ENCODE assay signal across 14 cellular contexts in genomic region chr2:105113616-105114275, GRCh38.
DNase-seq lines count a peak whose midpoint lies in the region; ATAC-seq and TF ChIP-seq lines count a peak whose summit lies in the region.
"Had no signal": no experiment of that assay in that cellular context is flagged by ENCODE, and none has a peak within 500 bp of the region (broad histone marks: within the 10 kb centered on the region; RNA-seq: fewer than 3 reads in every experiment).

No MANE protein-coding gene starts in this region.

- no peaks in the 10 kb centered on the region for H3K36me3 Mint-ChIP-seq in natural killer cell treated with Interleukin-12 subunit alpha and Interleukin-12 subunit beta and Interleukin-15 and Interleukin-18, amount 100 ng/mL, for 72 hours
- H3K36me3 Mint-ChIP-seq: CD4-positive, alpha-beta memory T cell had no signal

- no peak overlapping the region for H3K4me2 ChIP-seq in osteoblast (ENCODE audit: insufficient read depth, low read length)

- H3K4me1 Mint-ChIP-seq in natural killer cell treated with Interleukin-12 subunit alpha and Interleukin-12 subunit beta and Interleukin-15 and Interleukin-18, amount 100 ng/mL, for 72 hours (ENCODE audit: low read depth in 2 of 2): no peaks in the 10 kb centered on the region
- H3K4me1 Mint-ChIP-seq: CD4-positive, alpha-beta memory T cell had no signal

- in situ Hi-C loops in SK-MEL-5 (cut with HindIII; ENCODE audit: low pct_unique_long_range_greater_than_20kb, low sequenced_read_pairs): no loop called here

- no peak for TF ChIP-seq CTCF in osteoblast (IDR thresholded peaks at IDR 0.05; ENCODE audit: extremely low read depth, low read depth, low read length)

- H3K36me3 ChIP-seq in osteoblast (ENCODE audit: insufficient read depth, low read length): no peaks in the 10 kb centered on the region
- H3K36me3 ChIP-seq: BE2C had no signal

- no peaks in the 10 kb centered on the region for H3K9me3 ChIP-seq in osteoblast (ENCODE audit: low read depth, low read length)
- H3K9me3 ChIP-seq: BE2C had no signal

- DNase-seq in ELF-1 (ENCODE audit: low read depth, low spot score): peak; percentile 22
- peak; percentile 4 for DNase-seq in SK-MEL-5 (ENCODE audit: low read depth, low spot score)
- peak; percentile 3 to 6 for DNase-seq in erythroblast (lab: John Stamatoyannopoulos, UW)
- peak; percentile 64 for DNase-seq in osteoblast (ENCODE audit: insufficient read length, low spot score, missing footprints)
- DNase-seq in NCI-H774 (lab: John Stamatoyannopoulos, UW): no peak
- no peak for DNase-seq in natural killer cell treated with Interleukin-12 subunit alpha and Interleukin-12 subunit beta and Interleukin-15 and Interleukin-18, amount 100 ng/mL, for 72 hours (ENCODE audit: low spot score)
- DNase-seq: BE2C, GDM1 had no signal

- H3K27ac Mint-ChIP-seq in natural killer cell treated with Interleukin-12 subunit alpha and Interleukin-12 subunit beta and Interleukin-15 and Interleukin-18, amount 100 ng/mL, for 72 hours: no peak overlapping the region
- H3K27ac Mint-ChIP-seq: CD4-positive, alpha-beta memory T cell; HFFc6 had no signal

- no peaks in the 10 kb centered on the region for H3K27me3 Mint-ChIP-seq in natural killer cell treated with Interleukin-12 subunit alpha and Interleukin-12 subunit beta and Interleukin-15 and Interleukin-18, amount 100 ng/mL, for 72 hours
- H3K27me3 Mint-ChIP-seq: CD4-positive, alpha-beta memory T cell had no signal

- H3K4me3 ChIP-seq in osteoblast (ENCODE audit: insufficient read depth, low read length): no peak overlapping the region

- H3K79me2 ChIP-seq in osteoblast (ENCODE audit: insufficient read depth, low read length): no peaks in the 10 kb centered on the region

- H3K27ac ChIP-seq in osteoblast (ENCODE audit: low read depth, low read length): no peak overlapping the region
- H3K27ac ChIP-seq: C4-2B, HL-60 had no signal

- H3K4me3 Mint-ChIP-seq in natural killer cell treated with Interleukin-12 subunit alpha and Interleukin-12 subunit beta and Interleukin-15 and Interleukin-18, amount 100 ng/mL, for 72 hours: no peak overlapping the region
- H3K4me3 Mint-ChIP-seq: CD4-positive, alpha-beta memory T cell; HFFc6 had no signal

- no peak overlapping the region for H2AFZ ChIP-seq in osteoblast (ENCODE audit: low read length)

- TF ChIP-seq POLR2A in erythroblast (IDR thresholded peaks at IDR 0.05; ENCODE audit: low read length): no peak

- H4K20me1 ChIP-seq in osteoblast (ENCODE audit: insufficient read depth, low read length): no peaks in the 10 kb centered on the region

- H3K27me3 ChIP-seq in osteoblast (ENCODE audit: insufficient read depth, low read length): no peaks in the 10 kb centered on the region
- H3K27me3 ChIP-seq: BE2C had no signal

- ATAC-seq in GM18511 (IDR thresholded peaks at IDR 0.05; ENCODE audit: unreplicated experiment): no peak
- no peak for ATAC-seq in HG03457 (IDR thresholded peaks at IDR 0.05; ENCODE audit: unreplicated experiment)
- ATAC-seq in natural killer cell treated with Interleukin-12 subunit alpha and Interleukin-12 subunit beta and Interleukin-15 and Interleukin-18, amount 100 ng/mL, for 72 hours: no peak

- no peaks in the 10 kb centered on the region for H3K4me1 ChIP-seq in osteoblast (ENCODE audit: insufficient read depth, low read length)

- H3K9me3 Mint-ChIP-seq in natural killer cell treated with Interleukin-12 subunit alpha and Interleukin-12 subunit beta and Interleukin-15 and Interleukin-18, amount 100 ng/mL, for 72 hours: no peaks in the 10 kb centered on the region
- H3K9me3 Mint-ChIP-seq: CD4-positive, alpha-beta memory T cell; HFFc6 had no signal

Comparison
In these comparisons a context has a peak if more than half of its experiments do, and no peak if none do; other contexts are left out.
1. DNase-seq: peak in ELF-1 (single experiment), SK-MEL-5 (single experiment), erythroblast (2 of 2) and osteoblast (single experiment); none in NCI-H774 (single experiment) and natural killer cell treated with Interleukin-12 subunit alpha and Interleukin-12 subunit beta and Interleukin-15 and Interleukin-18, amount 100 ng/mL, for 72 hours (single experiment).